Comparison of ENCODE assay signal across 8 cellular contexts in genomic region chr1:2232255-2232915, GRCh38. TPM values are rescaled to one million over a fixed set of nuclear protein-coding genes. Genes with fewer than 3 reads are reported as not detected.
DNase-seq lines count a peak whose midpoint lies in the region; ATAC-seq and TF ChIP-seq lines count a peak whose summit lies in the region.

No MANE protein-coding gene starts in this region.

- peaks cover 86% of the 10 kb centered on the region for H4K20me1 ChIP-seq in DND-41 (ENCODE audit: insufficient read depth, low read length)

- peak overlapping the region; percentile 84 for H3K27ac Mint-ChIP-seq in activated T-helper 2 cell treated with anti-CD3 and anti-CD28 coated beads, Interferon-gamma antibody, Interleukin-2, Interleukin-4, amounts not matched to agents 10 μg/mL and 5 μg/mL and 100 μg/mL, durations not matched to agents 14 hours and 24 hours and 36 hours

- H2AFZ ChIP-seq in DND-41 (ENCODE audit: low read depth, low read length): no peak overlapping the region

- H3K9ac ChIP-seq in DND-41 (ENCODE audit: low read depth, low read length): peak overlapping the region; percentile 78; the same call in 1 of the 2 replicates

- no peak for TF ChIP-seq CTCF in DND-41 (IDR thresholded peaks at IDR 0.05; ENCODE audit: borderline replicate concordance, extremely low read depth, low read length, poor library complexity, severe bottlenecking)
- no peak for TF ChIP-seq CTCF in heart right ventricle (IDR thresholded peaks at IDR 0.05)

- H3K9me3 Mint-ChIP-seq in activated T-helper 2 cell treated with anti-CD3 and anti-CD28 coated beads, Interferon-gamma antibody, Interleukin-2, Interleukin-4, amounts not matched to agents 10 μg/mL and 5 μg/mL and 100 μg/mL, durations not matched to agents 14 hours and 24 hours and 36 hours: no peaks in the 10 kb centered on the region

- peaks cover 85% of the 10 kb centered on the region for H3K79me2 ChIP-seq in DND-41 (ENCODE audit: insufficient read depth, low read length)

- WGBS in heart right ventricle, 2 donors: 34 to 50% methylated on average over 17 of the region's 17 CpGs

- H3K4me3 ChIP-seq in DND-41 (ENCODE audit: low read depth in 1 of 2, low read length in 2 of 2) (peak overlapping the region in 1 of 2 experiments; percentile 91; a peak in 2 of 4 replicates), heart right ventricle (peak overlapping the region in 9 of 10 donors; percentile 50 to 89 (median 83)), skeletal muscle cell (ENCODE audit: low read depth, low read length) (peak overlapping the region; percentile 76)

- H3K4me1 ChIP-seq in DND-41 (ENCODE audit: insufficient read depth, low read length): peaks cover 56% of the 10 kb centered on the region
- H3K4me1 ChIP-seq in heart right ventricle: peaks cover 39 to 85% (median 83%) of the 10 kb centered on the region in 9 donors

- H3K27me3 Mint-ChIP-seq in activated T-helper 2 cell treated with anti-CD3 and anti-CD28 coated beads, Interferon-gamma antibody, Interleukin-2, Interleukin-4, amounts not matched to agents 10 μg/mL and 5 μg/mL and 100 μg/mL, durations not matched to agents 14 hours and 24 hours and 36 hours (ENCODE audit: low read depth): no peaks in the 10 kb centered on the region

- H3K27me3 ChIP-seq in DND-41 (ENCODE audit: insufficient read depth, low read length, poor library complexity): peaks cover 7% of the 10 kb centered on the region
- H3K27me3 ChIP-seq in heart right ventricle: no peaks in the 10 kb centered on the region

- H3K4me3 Mint-ChIP-seq in activated T-helper 2 cell treated with anti-CD3 and anti-CD28 coated beads, Interferon-gamma antibody, Interleukin-2, Interleukin-4, amounts not matched to agents 10 μg/mL and 5 μg/mL and 100 μg/mL, durations not matched to agents 14 hours and 24 hours and 36 hours (ENCODE audit: low read depth): peak overlapping the region; percentile 92

- peaks cover 56% of the 10 kb centered on the region for H3K4me1 Mint-ChIP-seq in activated T-helper 2 cell treated with anti-CD3 and anti-CD28 coated beads, Interferon-gamma antibody, Interleukin-2, Interleukin-4, amounts not matched to agents 10 μg/mL and 5 μg/mL and 100 μg/mL, durations not matched to agents 14 hours and 24 hours and 36 hours (ENCODE audit: low read depth)

- peak overlapping the region; percentile 78 for H3K4me2 ChIP-seq in DND-41 (ENCODE audit: insufficient read depth, low read length)

- intact Hi-C loops in activated T-helper 2 cell treated with anti-CD3 and anti-CD28 coated beads, Interferon-gamma antibody, Interleukin-2, Interleukin-4, amounts not matched to agents 10 μg/mL and 5 μg/mL and 100 μg/mL, durations not matched to agents 14 hours and 24 hours and 36 hours (cut with micrococcal nuclease): loop anchor here (2.0 kb wide), 1 partner anchor 58 kb away; no protein-coding TSS in a partner anchor
- intact Hi-C loops in heart right ventricle (cut with DNase I): loop anchor here in 9 of 10 donors (5.0 to 10.0 kb wide), 9 partner anchors 35 to 85 kb away; no protein-coding TSS in a partner anchor

- DNase-seq in DND-41 (no peak), heart right ventricle (no peak), skeletal muscle cell (ENCODE audit: low read depth) (no peak), AG08396 (ENCODE audit: low spot score) (no peak), DMS79 treated with DMSO at 0.1 percent for 48 hours (lab: John Stamatoyannopoulos, UW) (no peak), SK-N-DZ (ENCODE audit: low spot score) (no peak)
- no peak for DNase-seq in activated T-helper 2 cell treated with anti-CD3 and anti-CD28 coated beads, Interferon-gamma antibody, Interleukin-2, Interleukin-4, amounts not matched to agents 10 μg/mL and 5 μg/mL and 100 μg/mL, durations not matched to agents 14 hours and 24 hours and 36 hours (ENCODE audit: low spot score)

- H3K9me3 ChIP-seq in DND-41 (ENCODE audit: insufficient read depth, low read length, severe bottlenecking) (no peaks in the 10 kb centered on the region), heart right ventricle (no peaks in the 10 kb centered on the region)

- ATAC-seq in DND-41 (ENCODE audit: insufficient read depth, low read depth): no peak
- ATAC-seq in heart right ventricle: no peak
- ATAC-seq in GM21717 (IDR thresholded peaks at IDR 0.05; ENCODE audit: unreplicated experiment): no peak

- H3K36me3 ChIP-seq in DND-41 (ENCODE audit: insufficient read depth, low read length): peaks cover 18% of the 10 kb centered on the region; the same call in 1 of the 2 replicates
- peaks cover 0 to 5% (median 0%) of the 10 kb centered on the region in 9 donors for H3K36me3 ChIP-seq in heart right ventricle

- H3K36me3 Mint-ChIP-seq in activated T-helper 2 cell treated with anti-CD3 and anti-CD28 coated beads, Interferon-gamma antibody, Interleukin-2, Interleukin-4, amounts not matched to agents 10 μg/mL and 5 μg/mL and 100 μg/mL, durations not matched to agents 14 hours and 24 hours and 36 hours (ENCODE audit: low read depth): peaks cover 43% of the 10 kb centered on the region

- no peak overlapping the region for H3K27ac ChIP-seq in DND-41 (ENCODE audit: low read length)
- peak overlapping the region; percentile 36 to 90 (median 86) for H3K27ac ChIP-seq in heart right ventricle

RNA-seq across cellular contexts. Expression of gene SKI, which starts 4.3 kb away (rescaled TPM):
- 37.0 and 41.1 TPM in 2 replicates for total RNA-seq in activated T-helper 2 cell treated with anti-CD3 and anti-CD28 coated beads, Interferon-gamma antibody, Interleukin-2, Interleukin-4, amounts not matched to agents 10 μg/mL and 5 μg/mL and 100 μg/mL, durations not matched to agents 14 hours and 24 hours and 36 hours
- total RNA-seq in heart right ventricle: 10 to 100 TPM; 29.4 to 50.9 (median 38.3) TPM
- 10 to 100 TPM; 13.8 to 16.6 TPM for polyA plus RNA-seq in heart right ventricle
- 2.4 and 3.1 TPM in 2 replicates for polyA plus RNA-seq in SK-N-DZ (2014; cell fraction: cytosol; rRNA removed)
- polyA plus RNA-seq in SK-N-DZ (2014; cell fraction: nucleus; rRNA removed): 1.2 and 7.3 TPM in 2 replicates

RNA-seq across cellular contexts. Expression of gene FAAP20, which starts 37.8 kb away (rescaled TPM):
- total RNA-seq in activated T-helper 2 cell treated with anti-CD3 and anti-CD28 coated beads, Interferon-gamma antibody, Interleukin-2, Interleukin-4, amounts not matched to agents 10 μg/mL and 5 μg/mL and 100 μg/mL, durations not matched to agents 14 hours and 24 hours and 36 hours: 61.5 and 63.8 TPM in 2 replicates
- 10 to 100 TPM; 30.9 to 47.6 (median 38.3) TPM for total RNA-seq in heart right ventricle
- 10 to 100 TPM; 83.0 to 83.6 TPM for polyA plus RNA-seq in heart right ventricle
- 31.2 and 35.3 TPM in 2 replicates for polyA plus RNA-seq in SK-N-DZ (2014; cell fraction: cytosol; rRNA removed)
- polyA plus RNA-seq in SK-N-DZ (2014; cell fraction: nucleus; rRNA removed): 35.9 and 59.0 TPM in 2 replicates
